ENCODE assay signal across 30 cellular contexts in the genomic region with DNA sequence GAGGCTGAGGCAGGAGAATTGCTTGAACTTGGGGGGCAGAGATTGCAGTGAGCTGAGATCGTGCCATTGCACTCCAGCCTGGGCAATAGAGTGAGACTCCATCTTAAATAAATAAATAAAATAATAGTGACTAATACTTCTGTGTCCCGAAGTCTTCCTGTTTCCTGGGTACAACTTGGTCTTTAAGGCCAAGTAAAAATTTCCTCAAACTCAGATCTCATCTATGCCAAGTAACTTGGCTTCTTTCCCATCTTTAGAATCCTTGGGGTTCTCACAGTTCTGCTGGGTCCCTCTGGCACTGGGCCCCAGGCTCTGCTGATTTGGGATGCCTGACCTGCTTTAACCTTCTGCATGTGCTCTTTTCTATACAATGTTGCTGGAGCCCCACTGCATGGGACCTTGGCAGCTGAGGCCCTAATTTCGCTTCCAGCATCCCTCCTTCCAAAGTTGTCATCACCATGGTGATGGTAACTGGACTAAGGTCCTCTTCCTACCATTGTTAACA. TPM values are rescaled to one million over a fixed set of nuclear protein-coding genes. Genes with fewer than 3 reads are reported as not detected.
A peak's percentile ranks its signal among the peaks of the same experiment; 100 is the strongest.
DNase-seq lines count a peak whose midpoint lies in the region; ATAC-seq and TF ChIP-seq lines count a peak whose summit lies in the region.
"Had no signal": no experiment of that assay in that cellular context is flagged by ENCODE, and none has a peak within 500 bp of the region (broad histone marks: within the 10 kb centered on the region; RNA-seq: fewer than 3 reads in every experiment).

No MANE protein-coding gene starts in this region.

- no peak for ATAC-seq in HG02884 (IDR thresholded peaks at IDR 0.05; ENCODE audit: unreplicated experiment)

- intact Hi-C loops in MCF 10A (cut with micrococcal nuclease) = no loop called here
- intact Hi-C loops in mammary epithelial cell (cut with micrococcal nuclease) = no loop called here

- DNase-seq in MCF 10A (ENCODE audit: unreplicated experiment) (peak; percentile 43), mammary epithelial cell (no peak), M059J (ENCODE audit: low read depth) (peak; percentile 74), cardiac fibroblast (ENCODE audit: low read depth in 2 of 2) (peak; percentile 16 to 40), kidney tubule cell (ENCODE audit: low spot score) (peak; percentile 42), H7 (no peak), EL (no peak)
- DNase-seq: ACHN; Calu3; DMS79 treated with DMSO at 0.1 percent for 48 hours; GM23248; H9; HFFc6; MV-4-11; NCI-H1105; NCI-H1436 treated with DMSO at 0.1 percent for 48 hours; NCI-H2029 treated with DMSO at 0.1 percent for 48 hours; NCI-H446 treated with DMSO at 0.1 percent for 48 hours; NCI-H526; NCI-H82; NK-92 treated with Interleukin-12 subunit alpha and Interleukin-12 subunit beta, amount 100 ng/mL, for 24 hours; PC-9; SIG-M5 had no signal

- no peaks in the 10 kb centered on the region for H3K36me3 Mint-ChIP-seq in MCF 10A (ENCODE audit: insufficient read depth, unreplicated experiment)
- H3K36me3 Mint-ChIP-seq: IgD-negative memory B cell had no signal

- H3K27me3 ChIP-seq in mammary epithelial cell (ENCODE audit: insufficient read depth, low read length) (no peaks in the 10 kb centered on the region), H7 (ENCODE audit: control insufficient read depth, insufficient read depth, low read length) (no peaks in the 10 kb centered on the region)

- no peaks in the 10 kb centered on the region for H4K20me1 ChIP-seq in mammary epithelial cell (ENCODE audit: insufficient read depth, low read length)

- no peak overlapping the region for H3K9ac ChIP-seq in mammary epithelial cell (ENCODE audit: insufficient read depth, low read length)
- H3K9ac ChIP-seq: GM23248 had no signal

- no peak for TF ChIP-seq CTCF in MCF 10A (IDR thresholded peaks at IDR 0.05; ENCODE audit: unreplicated experiment)
- TF ChIP-seq CTCF in mammary epithelial cell (conservative IDR thresholded peaks at IDR 0.05 in 1 of 2, IDR thresholded peaks at IDR 0.05 in 1 of 2; ENCODE audit: extremely low read depth in 1 of 2, insufficient read depth in 1 of 2, low read depth in 1 of 2, low read length in 2 of 2) = no peak
- no peak for TF ChIP-seq CTCF in cardiac fibroblast (IDR thresholded peaks at IDR 0.05; ENCODE audit: low read depth, low read length)

- H3K4me3 ChIP-seq in mammary epithelial cell (replicated peaks in 1 of 3; ENCODE audit: insufficient read depth in 1 of 3, low read depth in 2 of 3, low read length in 3 of 3) = no peak overlapping the region
- H3K4me3 ChIP-seq in cardiac fibroblast (replicated peaks in 1 of 2; ENCODE audit: low read depth in 2 of 2, low read length in 2 of 2) = no peak overlapping the region
- H3K4me3 ChIP-seq in H7 (ENCODE audit: insufficient read depth, low read depth, low read length) = no peak overlapping the region
- H3K4me3 ChIP-seq: GM23248, PC-9, SK-N-MC had no signal

- BruUV-seq in MCF 10A (replicated peaks; lab: Mats Ljungman, UMichigan) (no TSS peak), mammary epithelial cell (replicated peaks; lab: Mats Ljungman, UMichigan) (no TSS peak)

- no peak overlapping the region for H2AFZ ChIP-seq in mammary epithelial cell (ENCODE audit: low read depth, low read length)
- H2AFZ ChIP-seq: GM23248, PC-9 had no signal

- 76% methylated on average over 3 of the region's 3 CpGs for WGBS in mammary epithelial cell (ENCODE audit: low coverage, missing lambda C conversion rate)

- H3K9me3 ChIP-seq in mammary epithelial cell (replicated peaks; ENCODE audit: insufficient read depth, low read length) = no peaks in the 10 kb centered on the region

- no peak overlapping the region for H3K4me3 Mint-ChIP-seq in MCF 10A (ENCODE audit: unreplicated experiment)
- H3K4me3 Mint-ChIP-seq: H9, HFFc6, IgD-negative memory B cell had no signal

- no peak overlapping the region for H3K4me2 ChIP-seq in mammary epithelial cell (ENCODE audit: insufficient read depth, low read depth, low read length)

- H3K4me1 ChIP-seq in mammary epithelial cell (ENCODE audit: insufficient read depth, low read length) = peaks cover 11% of the 10 kb centered on the region

- H3K79me2 ChIP-seq in mammary epithelial cell (ENCODE audit: insufficient read depth, low read length) = no peaks in the 10 kb centered on the region

- H3K36me3 ChIP-seq in mammary epithelial cell (ENCODE audit: insufficient read depth, low read length) = no peaks in the 10 kb centered on the region
- H3K36me3 ChIP-seq in H7 (replicated peaks; ENCODE audit: control insufficient read depth, insufficient read depth, low read length) = no peaks in the 10 kb centered on the region

- peak overlapping the region; percentile 59 for H3K27ac Mint-ChIP-seq in MCF 10A (ENCODE audit: low read depth, unreplicated experiment)
- H3K27ac Mint-ChIP-seq: H9, HFFc6, IgD-negative memory B cell had no signal

- dilution Hi-C loops in mammary epithelial cell (cut with HindIII; ENCODE audit: low sequenced_read_pairs) = no loop called here

- no peak overlapping the region for H3K27ac ChIP-seq in mammary epithelial cell (ENCODE audit: insufficient read depth, low read depth, low read length)
- H3K27ac ChIP-seq: 22Rv1, GM23248, RWPE1, SK-N-MC had no signal

- CTCF ChIA-PET in MCF 10A (lab: Yijun Ruan, JAX) (interaction anchor here (2.9 kb wide), 1 partner anchor 72 kb away, joined by 34 read pairs; no protein-coding TSS in a partner anchor), mammary epithelial cell (lab: Charles Lee; ENCODE audit: low non-redundant PET) (no interaction called here)

- no peaks in the 10 kb centered on the region for H3K9me3 Mint-ChIP-seq in MCF 10A (ENCODE audit: unreplicated experiment)
- H3K9me3 Mint-ChIP-seq: H9, HFFc6, IgD-negative memory B cell had no signal

- in situ Hi-C loops in mammary epithelial cell (cut with MboI; ENCODE audit: low sequenced_read_pairs in 2 of 2) = loop anchor here in 1 of 2 donors (5.0 kb wide), 1 partner anchor 72 kb away; no protein-coding TSS in a partner anchor

- POLR2A ChIA-PET in MCF 10A (lab: Yijun Ruan, JAX) = interaction anchor here (0.7 to 1.0 kb wide), 2 partner anchors 10 kb away, joined by 4 read pairs; no protein-coding TSS in a partner anchor

- peaks cover 20% of the 10 kb centered on the region for H3K4me1 Mint-ChIP-seq in MCF 10A (ENCODE audit: insufficient read depth, unreplicated experiment)

- H3K27me3 Mint-ChIP-seq in MCF 10A (ENCODE audit: insufficient read depth, unreplicated experiment) = no peaks in the 10 kb centered on the region

RNA-seq across cellular contexts. Expression of a gene that starts 22.7 kb away (rescaled TPM):
- total RNA-seq in MCF 10A (2022) (0.42 and 0.49 TPM in 2 replicates), mammary epithelial cell (1 to 10 TPM; 1.0 to 1.7 TPM)
- polyA plus RNA-seq in mammary epithelial cell = 4.7 TPM
- 0.83 TPM for polyA minus RNA-seq in mammary epithelial cell
- 11.6 and 12.6 TPM in 2 replicates for total RNA-seq in M059J (2014; rRNA removed; shearing (Covaris generic))
- not detected in 2 replicates for total RNA-seq in H7 (2014; rRNA removed; shearing (Covaris generic))
- total RNA-seq: G401, GM23248, H9 had no signal
- polyA plus RNA-seq: IgD-negative memory B cell had no signal

RNA-seq across cellular contexts. Expression of a gene that starts 44.2 kb away (rescaled TPM):
- not detected in 2 replicates for total RNA-seq in MCF 10A (2022)
- not detected for total RNA-seq in mammary epithelial cell
- polyA plus RNA-seq in mammary epithelial cell = not detected
- not detected for polyA minus RNA-seq in mammary epithelial cell
- total RNA-seq in M059J (2014; rRNA removed; shearing (Covaris generic)) = 0.57 and 1.6 TPM in 2 replicates
- not detected in 2 replicates for total RNA-seq in H7 (2014; rRNA removed; shearing (Covaris generic))
- total RNA-seq: G401, GM23248, H9, HFFc6 had no signal
- polyA plus RNA-seq: BJ, GM23248, IgD-negative memory B cell had no signal

RNA-seq across cellular contexts. Expression of a gene that starts 45.8 kb away (rescaled TPM):
- total RNA-seq in MCF 10A (2022) = 115 and 128 TPM in 2 replicates
- 100 to 1,000 TPM in 1 of 2 donors, 10 to 100 TPM in 1; 78.9 to 137 TPM for total RNA-seq in mammary epithelial cell
- 286 TPM for polyA plus RNA-seq in mammary epithelial cell
- 117 TPM for polyA minus RNA-seq in mammary epithelial cell
- total RNA-seq in M059J (2014; rRNA removed; shearing (Covaris generic)) = 376 and 388 TPM in 2 replicates
- total RNA-seq in H7 (2014; rRNA removed; shearing (Covaris generic)) = 108 and 120 TPM in 2 replicates

Comparison
In these comparisons a context has a peak if more than half of its experiments do, and no peak if none do; other contexts are left out.
1. DNase-seq: peak in MCF 10A (single experiment), M059J (single experiment), cardiac fibroblast (2 of 2) and kidney tubule cell (single experiment); none in mammary epithelial cell (single experiment), H7 (single experiment) and EL (single experiment).